2 cellular contexts compared by ENCODE assay signal in genomic region chr17:35068249-35068648, GRCh38.
TF ChIP-seq lines count a peak whose summit lies in the region.

No MANE protein-coding gene starts in this region.

TF ChIP-seq in A549, 52 proteins besides CTCF, POLR2A, EP300 and RAD21:
- TF ChIP-seq ZC3H11A (IDR thresholded peaks at IDR 0.05) (no peak), HES2 (IDR thresholded peaks at IDR 0.05) (no peak), ATOH8 (CRISPR knock-in tag; IDR thresholded peaks at IDR 0.05; ENCODE audit: low read depth) (no peak), CEBPB (IDR thresholded peaks at IDR 0.05) (no peak), ELK1 (IDR thresholded peaks at IDR 0.05; ENCODE audit: low read depth, low read length) (no peak), MAFK (IDR thresholded peaks at IDR 0.05; ENCODE audit: partially characterized antibody) (no peak), KDM5A (IDR thresholded peaks at IDR 0.05) (no peak)
- TF ChIP-seq, protein P1, sequence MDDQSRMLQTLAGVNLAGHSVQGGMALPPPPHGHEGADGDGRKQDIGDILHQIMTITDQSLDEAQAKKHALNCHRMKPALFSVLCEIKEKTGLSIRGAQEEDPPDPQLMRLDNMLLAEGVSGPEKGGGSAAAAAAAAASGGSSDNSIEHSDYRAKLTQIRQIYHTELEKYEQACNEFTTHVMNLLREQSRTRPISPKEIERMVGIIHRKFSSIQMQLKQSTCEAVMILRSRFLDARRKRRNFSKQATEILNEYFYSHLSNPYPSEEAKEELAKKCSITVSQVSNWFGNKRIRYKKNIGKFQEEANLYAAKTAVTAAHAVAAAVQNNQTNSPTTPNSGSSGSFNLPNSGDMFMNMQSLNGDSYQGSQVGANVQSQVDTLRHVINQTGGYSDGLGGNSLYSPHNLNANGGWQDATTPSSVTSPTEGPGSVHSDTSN (IDR thresholded peaks at IDR 0.05): no peak

TF ChIP-seq in GM12878, 131 proteins besides CTCF, POLR2A, EP300 and RAD21:
- TF ChIP-seq SPI1 (IDR thresholded peaks at IDR 0.05; ENCODE audit: borderline replicate concordance, insufficient read depth, low read depth, low read length) (peak; percentile 6; the same call in 1 of the 2 replicates), HDAC2 (IDR thresholded peaks at IDR 0.05) (no peak), YY1 (IDR thresholded peaks at IDR 0.05; ENCODE audit: low read depth, low read length) (no peak), CREM (IDR thresholded peaks at IDR 0.05; ENCODE audit: low read depth) (no peak), IKZF1 (conservative IDR thresholded peaks at IDR 0.05) (0 out of 2 replicates have a peak, but pooled peaks have one; percentile 19), ZBED1 (IDR thresholded peaks at IDR 0.05; ENCODE audit: borderline replicate concordance) (no peak)
- TF ChIP-seq, protein P2, sequence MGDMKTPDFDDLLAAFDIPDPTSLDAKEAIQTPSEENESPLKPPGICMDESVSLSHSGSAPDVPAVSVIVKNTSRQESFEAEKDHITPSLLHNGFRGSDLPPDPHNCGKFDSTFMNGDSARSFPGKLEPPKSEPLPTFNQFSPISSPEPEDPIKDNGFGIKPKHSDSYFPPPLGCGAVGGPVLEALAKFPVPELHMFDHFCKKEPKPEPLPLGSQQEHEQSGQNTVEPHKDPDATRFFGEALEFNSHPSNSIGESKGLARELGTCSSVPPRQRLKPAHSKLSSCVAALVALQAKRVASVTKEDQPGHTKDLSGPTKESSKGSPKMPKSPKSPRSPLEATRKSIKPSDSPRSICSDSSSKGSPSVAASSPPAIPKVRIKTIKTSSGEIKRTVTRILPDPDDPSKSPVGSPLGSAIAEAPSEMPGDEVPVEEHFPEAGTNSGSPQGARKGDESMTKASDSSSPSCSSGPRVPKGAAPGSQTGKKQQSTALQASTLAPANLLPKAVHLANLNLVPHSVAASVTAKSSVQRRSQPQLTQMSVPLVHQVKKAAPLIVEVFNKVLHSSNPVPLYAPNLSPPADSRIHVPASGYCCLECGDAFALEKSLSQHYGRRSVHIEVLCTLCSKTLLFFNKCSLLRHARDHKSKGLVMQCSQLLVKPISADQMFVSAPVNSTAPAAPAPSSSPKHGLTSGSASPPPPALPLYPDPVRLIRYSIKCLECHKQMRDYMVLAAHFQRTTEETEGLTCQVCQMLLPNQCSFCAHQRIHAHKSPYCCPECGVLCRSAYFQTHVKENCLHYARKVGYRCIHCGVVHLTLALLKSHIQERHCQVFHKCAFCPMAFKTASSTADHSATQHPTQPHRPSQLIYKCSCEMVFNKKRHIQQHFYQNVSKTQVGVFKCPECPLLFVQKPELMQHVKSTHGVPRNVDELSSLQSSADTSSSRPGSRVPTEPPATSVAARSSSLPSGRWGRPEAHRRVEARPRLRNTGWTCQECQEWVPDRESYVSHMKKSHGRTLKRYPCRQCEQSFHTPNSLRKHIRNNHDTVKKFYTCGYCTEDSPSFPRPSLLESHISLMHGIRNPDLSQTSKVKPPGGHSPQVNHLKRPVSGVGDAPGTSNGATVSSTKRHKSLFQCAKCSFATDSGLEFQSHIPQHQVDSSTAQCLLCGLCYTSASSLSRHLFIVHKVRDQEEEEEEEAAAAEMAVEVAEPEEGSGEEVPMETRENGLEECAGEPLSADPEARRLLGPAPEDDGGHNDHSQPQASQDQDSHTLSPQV (IDR thresholded peaks at IDR 0.05): peak; percentile 5; the same call in 1 of the 2 replicates
- TF ChIP-seq, protein P3, sequence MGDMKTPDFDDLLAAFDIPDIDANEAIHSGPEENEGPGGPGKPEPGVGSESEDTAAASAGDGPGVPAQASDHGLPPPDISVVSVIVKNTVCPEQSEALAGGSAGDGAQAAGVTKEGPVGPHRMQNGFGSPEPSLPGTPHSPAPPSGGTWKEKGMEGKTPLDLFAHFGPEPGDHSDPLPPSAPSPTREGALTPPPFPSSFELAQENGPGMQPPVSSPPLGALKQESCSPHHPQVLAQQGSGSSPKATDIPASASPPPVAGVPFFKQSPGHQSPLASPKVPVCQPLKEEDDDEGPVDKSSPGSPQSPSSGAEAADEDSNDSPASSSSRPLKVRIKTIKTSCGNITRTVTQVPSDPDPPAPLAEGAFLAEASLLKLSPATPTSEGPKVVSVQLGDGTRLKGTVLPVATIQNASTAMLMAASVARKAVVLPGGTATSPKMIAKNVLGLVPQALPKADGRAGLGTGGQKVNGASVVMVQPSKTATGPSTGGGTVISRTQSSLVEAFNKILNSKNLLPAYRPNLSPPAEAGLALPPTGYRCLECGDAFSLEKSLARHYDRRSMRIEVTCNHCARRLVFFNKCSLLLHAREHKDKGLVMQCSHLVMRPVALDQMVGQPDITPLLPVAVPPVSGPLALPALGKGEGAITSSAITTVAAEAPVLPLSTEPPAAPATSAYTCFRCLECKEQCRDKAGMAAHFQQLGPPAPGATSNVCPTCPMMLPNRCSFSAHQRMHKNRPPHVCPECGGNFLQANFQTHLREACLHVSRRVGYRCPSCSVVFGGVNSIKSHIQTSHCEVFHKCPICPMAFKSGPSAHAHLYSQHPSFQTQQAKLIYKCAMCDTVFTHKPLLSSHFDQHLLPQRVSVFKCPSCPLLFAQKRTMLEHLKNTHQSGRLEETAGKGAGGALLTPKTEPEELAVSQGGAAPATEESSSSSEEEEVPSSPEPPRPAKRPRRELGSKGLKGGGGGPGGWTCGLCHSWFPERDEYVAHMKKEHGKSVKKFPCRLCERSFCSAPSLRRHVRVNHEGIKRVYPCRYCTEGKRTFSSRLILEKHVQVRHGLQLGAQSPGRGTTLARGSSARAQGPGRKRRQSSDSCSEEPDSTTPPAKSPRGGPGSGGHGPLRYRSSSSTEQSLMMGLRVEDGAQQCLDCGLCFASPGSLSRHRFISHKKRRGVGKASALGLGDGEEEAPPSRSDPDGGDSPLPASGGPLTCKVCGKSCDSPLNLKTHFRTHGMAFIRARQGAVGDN (IDR thresholded peaks at IDR 0.05): peak; percentile 63
TF ChIP-seq in GM12878: peak in this region for 4.
